In the genomic region with DNA sequence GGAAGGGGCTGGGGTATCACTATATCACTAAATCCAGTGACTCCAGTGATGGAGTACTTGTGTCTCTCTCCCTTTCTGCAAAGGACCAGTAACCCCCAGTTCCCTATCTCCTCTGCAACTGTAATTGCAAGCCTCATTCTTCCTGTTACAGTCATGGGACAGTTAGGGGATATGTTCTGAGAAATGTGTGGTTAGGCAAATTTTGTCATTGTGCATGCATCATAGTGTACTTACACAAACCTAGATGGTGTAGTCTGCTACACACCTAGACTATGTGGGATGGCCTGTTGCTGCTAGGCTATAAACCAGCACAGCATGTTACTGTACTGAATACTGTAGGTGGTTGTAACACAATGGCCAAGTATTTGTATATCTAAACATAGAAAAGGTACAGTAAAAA, we compare ENCODE assay signal across 12 cellular contexts. TPM values are rescaled to one million over a fixed set of nuclear protein-coding genes. Genes with fewer than 3 reads are reported as not detected.
DNase-seq lines count a peak whose midpoint lies in the region; ATAC-seq and TF ChIP-seq lines count a peak whose summit lies in the region.
"Had no signal": no experiment of that assay in that cellular context is flagged by ENCODE, and none has a peak within 500 bp of the region (broad histone marks: within the 10 kb centered on the region; RNA-seq: fewer than 3 reads in every experiment).

No MANE protein-coding gene starts in this region.

- peak overlapping the region; percentile 46 for H3K27ac ChIP-seq in Karpas-422 (ENCODE audit: low read length)
- peak overlapping the region; percentile 97 for H3K27ac ChIP-seq in psoas muscle
- H3K27ac ChIP-seq: tibial artery had no signal

- CTCF ChIA-PET in activated CD4-positive, alpha-beta T cell treated with anti-CD3 and anti-CD28 coated beads, Interleukin-2, amount 10 ng/mL, durations not matched to agents 7 days and 5 days (lab: Charles Lee), result interaction anchor here (1.4 to 2.6 kb wide), 2 partner anchors 9 to 253 kb away, joined by 4 to 6 read pairs (median 5); partner anchors contain the start of gene EPHB3
- CTCF ChIA-PET in activated CD8-positive, alpha-beta T cell treated with anti-CD3 and anti-CD28 coated beads for 36 hours (lab: Charles Lee), result interaction anchor here (0.6 to 2.6 kb wide), 5 partner anchors 9 to 253 kb away, joined by 3 to 17 read pairs (median 5); partner anchors contain the start of gene EPHB3

- H3K27me3 ChIP-seq in Karpas-422 (ENCODE audit: low read length) (no peaks in the 10 kb centered on the region), psoas muscle (ENCODE audit: insufficient read depth in 3 of 3, low read length in 2 of 3) (no peaks in the 10 kb centered on the region)
- H3K27me3 ChIP-seq: tibial artery had no signal

- H2AFZ ChIP-seq in Karpas-422 (ENCODE audit: low read length), result no peak overlapping the region

- H3K9me3 ChIP-seq in Karpas-422 (ENCODE audit: low read length), result no peaks in the 10 kb centered on the region
- no peaks in the 10 kb centered on the region for H3K9me3 ChIP-seq in psoas muscle
- H3K9me3 ChIP-seq: tibial artery had no signal

- H3K4me3 ChIP-seq in Karpas-422 (ENCODE audit: low read length), result peak overlapping the region; percentile 84
- peak overlapping the region; percentile 90 for H3K4me3 ChIP-seq in psoas muscle
- H3K4me3 ChIP-seq: tibial artery had no signal

- no peaks in the 10 kb centered on the region; the same call in 1 of the 2 replicates for H3K9me2 ChIP-seq in Karpas-422 (replicated peaks; ENCODE audit: insufficient read depth, low read length)

- H3K36me3 ChIP-seq in Karpas-422 (ENCODE audit: insufficient read depth, low read length) (peaks cover 17% of the 10 kb centered on the region; the same call in 1 of the 2 replicates), psoas muscle (ENCODE audit: insufficient read depth in 1 of 2, low read depth in 1 of 2) (no peaks in the 10 kb centered on the region)
- H3K36me3 ChIP-seq: tibial artery had no signal

- intact Hi-C loops in activated CD8-positive, alpha-beta T cell treated with anti-CD3 and anti-CD28 coated beads for 36 hours (cut with micrococcal nuclease), result no loop called here
- intact Hi-C loops in psoas muscle (cut with DNase I), result no loop called here

- peaks cover 62% of the 10 kb centered on the region for H3K4me1 Mint-ChIP-seq in activated CD4-positive, alpha-beta T cell treated with anti-CD3 and anti-CD28 coated beads, Interleukin-2, amount 10 ng/mL, durations not matched to agents 7 days and 5 days
- peaks cover 54% of the 10 kb centered on the region for H3K4me1 Mint-ChIP-seq in activated CD8-positive, alpha-beta T cell treated with anti-CD3 and anti-CD28 coated beads for 36 hours (ENCODE audit: low read depth)

- peaks cover 21% of the 10 kb centered on the region for H3K36me3 Mint-ChIP-seq in activated CD4-positive, alpha-beta T cell treated with anti-CD3 and anti-CD28 coated beads, Interleukin-2, amount 10 ng/mL, durations not matched to agents 7 days and 5 days (ENCODE audit: low read depth)
- H3K36me3 Mint-ChIP-seq in activated CD8-positive, alpha-beta T cell treated with anti-CD3 and anti-CD28 coated beads for 36 hours (ENCODE audit: low read depth), result peaks cover 9% of the 10 kb centered on the region

- H3K9ac ChIP-seq in Karpas-422 (ENCODE audit: low read length), result peak overlapping the region; percentile 81

- H3K27me3 Mint-ChIP-seq in activated CD4-positive, alpha-beta T cell treated with anti-CD3 and anti-CD28 coated beads, Interleukin-2, amount 10 ng/mL, durations not matched to agents 7 days and 5 days, result no peaks in the 10 kb centered on the region
- no peaks in the 10 kb centered on the region for H3K27me3 Mint-ChIP-seq in activated CD8-positive, alpha-beta T cell treated with anti-CD3 and anti-CD28 coated beads for 36 hours

- H3K4me2 ChIP-seq in Karpas-422 (ENCODE audit: low read depth, low read length, poor library complexity, severe bottlenecking), result peak overlapping the region; percentile 86

- peaks cover 71% of the 10 kb centered on the region for H3K79me2 ChIP-seq in Karpas-422 (ENCODE audit: low read length)

- POLR2A ChIA-PET in activated CD4-positive, alpha-beta T cell treated with anti-CD3 and anti-CD28 coated beads, Interleukin-2, amount 10 ng/mL, durations not matched to agents 7 days and 5 days (lab: Charles Lee), result no interaction called here
- POLR2A ChIA-PET in activated CD8-positive, alpha-beta T cell treated with anti-CD3 and anti-CD28 coated beads for 36 hours (lab: Charles Lee), result interaction anchor here (2.8 kb wide), 1 partner anchor 9 kb away, joined by 8 read pairs; no protein-coding TSS in a partner anchor

- H3K4me3 Mint-ChIP-seq in activated CD4-positive, alpha-beta T cell treated with anti-CD3 and anti-CD28 coated beads, Interleukin-2, amount 10 ng/mL, durations not matched to agents 7 days and 5 days, result peak overlapping the region; percentile 92
- no peak overlapping the region for H3K4me3 Mint-ChIP-seq in activated CD8-positive, alpha-beta T cell treated with anti-CD3 and anti-CD28 coated beads for 36 hours

- no peak for DNase-seq in activated CD4-positive, alpha-beta T cell treated with anti-CD3 and anti-CD28 coated beads, Interleukin-2, amount 10 ng/mL, durations not matched to agents 7 days and 5 days
- DNase-seq in activated CD4-positive, alpha-beta T cell treated with anti-CD3 and anti-CD28 coated beads for 1 hour, result no peak
- DNase-seq in Karpas-422 (peak; percentile 72), psoas muscle (no peak), NCI-H2081 treated with DMSO at 0.1 percent for 48 hours (lab: John Stamatoyannopoulos, UW) (no peak), SW480 (ENCODE audit: low spot score) (no peak)
- no peak for DNase-seq in activated CD8-positive, alpha-beta T cell treated with anti-CD3 and anti-CD28 coated beads for 36 hours
- DNase-seq: DMS53, NCI-H1436, T-helper 9 cell, tibial artery had no signal

- peak; percentile 22 for ATAC-seq in activated CD8-positive, alpha-beta T cell treated with anti-CD3 and anti-CD28 coated beads for 36 hours
- ATAC-seq in psoas muscle, result no peak
- ATAC-seq in HG02870 (IDR thresholded peaks at IDR 0.05; ENCODE audit: unreplicated experiment), result no peak

- H4K20me1 ChIP-seq in Karpas-422 (ENCODE audit: insufficient read depth, low read depth, low read length), result peaks cover 3% of the 10 kb centered on the region; the same call in 1 of the 2 replicates

- H3K4me1 ChIP-seq in Karpas-422 (ENCODE audit: low read length), result peaks cover 33% of the 10 kb centered on the region
- H3K4me1 ChIP-seq in psoas muscle, result peaks cover 66% of the 10 kb centered on the region

- no peak for TF ChIP-seq CTCF in activated CD8-positive, alpha-beta T cell treated with anti-CD3 and anti-CD28 coated beads for 36 hours (IDR thresholded peaks at IDR 0.05)
- TF ChIP-seq CTCF in psoas muscle (IDR thresholded peaks at IDR 0.05), result no peak

- H3K27ac Mint-ChIP-seq in activated CD4-positive, alpha-beta T cell treated with anti-CD3 and anti-CD28 coated beads, Interleukin-2, amount 10 ng/mL, durations not matched to agents 7 days and 5 days, result peak overlapping the region; percentile 52
- H3K27ac Mint-ChIP-seq in activated CD8-positive, alpha-beta T cell treated with anti-CD3 and anti-CD28 coated beads for 36 hours, result peak overlapping the region; percentile 69

- no peaks in the 10 kb centered on the region for H3K9me3 Mint-ChIP-seq in activated CD4-positive, alpha-beta T cell treated with anti-CD3 and anti-CD28 coated beads, Interleukin-2, amount 10 ng/mL, durations not matched to agents 7 days and 5 days
- H3K9me3 Mint-ChIP-seq in activated CD8-positive, alpha-beta T cell treated with anti-CD3 and anti-CD28 coated beads for 36 hours, result no peaks in the 10 kb centered on the region

RNA-seq across cellular contexts. Expression of gene VPS8, which starts 2.2 kb away (rescaled TPM):
- total RNA-seq in activated CD4-positive, alpha-beta T cell treated with anti-CD3 and anti-CD28 coated beads, Interleukin-2, amount 10 ng/mL, durations not matched to agents 7 days and 5 days, result 10 to 100 TPM; 63.0 to 69.3 TPM
- 77.5 and 168 TPM in 2 replicates for total RNA-seq in Karpas-422 (2014; rRNA removed; shearing (Covaris generic); ENCODE audit: low replicate concordance)
- total RNA-seq in activated CD8-positive, alpha-beta T cell treated with anti-CD3 and anti-CD28 coated beads for 36 hours, result 10 to 100 TPM; 30.2 to 33.3 TPM
- total RNA-seq in psoas muscle, result 10 to 100 TPM; 30.8 to 52.6 (median 50.6) TPM
- 10 to 100 TPM; 11.4 to 28.9 (median 13.1) TPM for polyA plus RNA-seq in psoas muscle
